ENCODE assay signal across 18 cellular contexts in the genomic region with DNA sequence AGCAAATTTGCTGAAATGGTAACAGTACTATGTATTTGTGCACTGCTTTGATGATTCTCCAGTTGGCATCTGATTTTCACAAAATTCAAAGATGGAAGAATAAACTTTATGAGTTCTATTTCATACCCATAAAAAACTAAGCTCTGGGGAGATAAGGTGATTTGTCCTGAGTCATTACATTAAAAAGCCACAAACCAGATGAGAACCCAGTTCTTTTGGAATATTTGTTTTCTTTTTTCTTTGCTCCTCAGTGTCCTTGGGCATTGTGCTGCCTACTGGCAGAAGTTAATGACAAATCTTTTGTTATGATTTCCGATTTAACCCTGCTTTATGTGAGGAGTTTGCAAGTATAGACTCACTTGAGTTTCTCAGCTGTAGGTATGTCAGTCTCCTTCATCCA. TPM values are rescaled to one million over a fixed set of nuclear protein-coding genes. Genes with fewer than 3 reads are reported as not detected.
DNase-seq lines count a peak whose midpoint lies in the region; ATAC-seq and TF ChIP-seq lines count a peak whose summit lies in the region.
"Had no signal": no experiment of that assay in that cellular context is flagged by ENCODE, and none has a peak within 500 bp of the region (broad histone marks: within the 10 kb centered on the region; RNA-seq: fewer than 3 reads in every experiment).

No MANE protein-coding gene starts in this region.

- DNase-seq in MCF 10A (ENCODE audit: unreplicated experiment) = no peak
- DNase-seq in breast epithelium (ENCODE audit: low spot score in 2 of 2) = no peak
- DNase-seq in RPMI7951 (ENCODE audit: low read depth) = peak; percentile 56
- DNase-seq in fibroblast of villous mesenchyme (ENCODE audit: low read depth) = peak; percentile 35
- no peak for DNase-seq in smooth muscle cell (lab: John Stamatoyannopoulos, UW; ENCODE audit: unreplicated experiment)
- no peak for DNase-seq in NCI-H82 (lab: John Stamatoyannopoulos, UW)
- DNase-seq in NCI-H2171 (lab: John Stamatoyannopoulos, UW) = no peak
- DNase-seq: Calu3; CD8-positive, alpha-beta T cell; DMS79 treated with DMSO at 0.1 percent for 48 hours; EL; GM23248 had no signal

- H3K4me1 ChIP-seq in breast epithelium (no peaks in the 10 kb centered on the region), smooth muscle cell (ENCODE audit: low read depth) (peaks cover 6% of the 10 kb centered on the region)
- H3K4me1 ChIP-seq: A549, BLaER1, HAP-1 had no signal

- peaks cover 18% of the 10 kb centered on the region for H3K36me3 Mint-ChIP-seq in MCF 10A (ENCODE audit: insufficient read depth, unreplicated experiment)
- H3K36me3 Mint-ChIP-seq: CD8-positive, alpha-beta T cell had no signal

- H3K9me3 Mint-ChIP-seq in MCF 10A (ENCODE audit: unreplicated experiment) = no peaks in the 10 kb centered on the region

- peaks cover 4% of the 10 kb centered on the region for H3F3A ChIP-seq in smooth muscle cell (ENCODE audit: low read depth)

- POLR2A ChIA-PET in MCF 10A (lab: Yijun Ruan, JAX) = interaction anchor here (0.6 to 4.1 kb wide), 9 partner anchors 10 to 1509 kb away, joined by 3 to 26 read pairs (median 3); no protein-coding TSS in a partner anchor

- H3K27me3 Mint-ChIP-seq in MCF 10A (ENCODE audit: insufficient read depth, unreplicated experiment) = no peaks in the 10 kb centered on the region

- no peak overlapping the region for H3K4me3 Mint-ChIP-seq in MCF 10A (ENCODE audit: unreplicated experiment)
- H3K4me3 Mint-ChIP-seq: CD8-positive, alpha-beta T cell had no signal

- CTCF ChIA-PET in MCF 10A (lab: Yijun Ruan, JAX) = interaction anchor here (0.6 to 1.2 kb wide), 2 partner anchors 10 to 928 kb away, joined by 3 to 4 read pairs; no protein-coding TSS in a partner anchor

- peaks cover 26% of the 10 kb centered on the region for H3K4me1 Mint-ChIP-seq in MCF 10A (ENCODE audit: insufficient read depth, unreplicated experiment)

- no peaks in the 10 kb centered on the region for H4K20me1 ChIP-seq in smooth muscle cell (ENCODE audit: low read depth)
- H4K20me1 ChIP-seq: BLaER1 had no signal

- intact Hi-C loops in MCF 10A (cut with micrococcal nuclease) = no loop called here
- intact Hi-C loops in breast epithelium (cut with DNase I; ENCODE audit: low total_unique reads) = no loop called here

- H3K36me3 ChIP-seq in breast epithelium (no peaks in the 10 kb centered on the region), smooth muscle cell (ENCODE audit: low read depth) (no peaks in the 10 kb centered on the region)
- H3K36me3 ChIP-seq: BLaER1, HAP-1 had no signal

- H3K9me3 ChIP-seq in breast epithelium (no peaks in the 10 kb centered on the region), smooth muscle cell (replicated peaks; ENCODE audit: low read depth) (no peaks in the 10 kb centered on the region)
- H3K9me3 ChIP-seq: A549, BLaER1, HAP-1 had no signal

- no peak for TF ChIP-seq POLR2A in breast epithelium (IDR thresholded peaks at IDR 0.05)

- peak overlapping the region; percentile 5 for H3K27ac Mint-ChIP-seq in MCF 10A (ENCODE audit: low read depth, unreplicated experiment)
- H3K27ac Mint-ChIP-seq: CD8-positive, alpha-beta T cell had no signal

- no peak overlapping the region for H3K9ac ChIP-seq in smooth muscle cell (ENCODE audit: low read depth)
- H3K9ac ChIP-seq: BLaER1, GM23248 had no signal

- 100% methylated on average over 1 of the region's 1 CpG for WGBS in smooth muscle cell (ENCODE audit: low lambda C conversion rate)

- no peak for ATAC-seq in HG02870 (IDR thresholded peaks at IDR 0.05; ENCODE audit: unreplicated experiment)
- ATAC-seq: A549; CD8-positive, alpha-beta T cell had no signal

- H3K27me3 ChIP-seq in breast epithelium = no peaks in the 10 kb centered on the region
- no peaks in the 10 kb centered on the region for H3K27me3 ChIP-seq in smooth muscle cell (ENCODE audit: low read depth)
- H3K27me3 ChIP-seq: BLaER1 had no signal

- H3K79me2 ChIP-seq in smooth muscle cell (ENCODE audit: low read depth) = no peaks in the 10 kb centered on the region

- BruUV-seq in MCF 10A (replicated peaks; lab: Mats Ljungman, UMichigan) = no TSS peak

- H3K27ac ChIP-seq in breast epithelium = no peak overlapping the region
- H3K27ac ChIP-seq in smooth muscle cell (ENCODE audit: low read depth) = no peak overlapping the region
- H3K27ac ChIP-seq: 22Rv1, A549, BLaER1, GM23248 had no signal

- TF ChIP-seq CTCF in MCF 10A (IDR thresholded peaks at IDR 0.05; ENCODE audit: unreplicated experiment) (no peak), breast epithelium (IDR thresholded peaks at IDR 0.05) (no peak), fibroblast of villous mesenchyme (IDR thresholded peaks at IDR 0.05; ENCODE audit: insufficient read depth, low read depth, low read length) (no peak), smooth muscle cell (IDR thresholded peaks at IDR 0.05; ENCODE audit: borderline replicate concordance, insufficient read depth, poor library complexity, severe bottlenecking) (no peak)

- H3K4me3 ChIP-seq in breast epithelium (no peak overlapping the region), fibroblast of villous mesenchyme (ENCODE audit: low read depth, low read length) (no peak overlapping the region), smooth muscle cell (no peak overlapping the region)
- H3K4me3 ChIP-seq: A549, BLaER1, GM23248, HAP-1 had no signal

- H2AFZ ChIP-seq in smooth muscle cell (ENCODE audit: low read depth) = no peak overlapping the region
- H2AFZ ChIP-seq: GM23248 had no signal

- H3K4me2 ChIP-seq in smooth muscle cell = peak overlapping the region; percentile 7
- H3K4me2 ChIP-seq: A549, BLaER1 had no signal

RNA-seq across cellular contexts. Expression of a gene that starts 45.4 kb away (rescaled TPM):
- total RNA-seq in MCF 10A (2022) (76.6 and 77.0 TPM in 2 replicates), breast epithelium (10 to 100 TPM; 35.5 to 41.4 (median 39.0) TPM), fibroblast of villous mesenchyme (25.9 and 27.7 TPM in 2 replicates), smooth muscle cell (61.0 and 63.5 TPM in 2 replicates)
- 24.4 and 24.8 TPM in 2 replicates for total RNA-seq in RPMI7951 (2014; rRNA removed; shearing (Covaris generic))
- 23.4 and 23.8 TPM in 2 replicates for polyA plus RNA-seq in smooth muscle cell
- total RNA-seq: HT-29 had no signal

Comparison
In these comparisons a context has a peak if more than half of its experiments do, and no peak if none do; other contexts are left out.
1. DNase-seq: peak in RPMI7951 (single experiment) and fibroblast of villous mesenchyme (single experiment); none in MCF 10A (single experiment), breast epithelium (0 of 2), smooth muscle cell (single experiment), NCI-H82 (single experiment) and NCI-H2171 (single experiment).